1 cellular context compared by ENCODE assay signal in the genomic region with DNA sequence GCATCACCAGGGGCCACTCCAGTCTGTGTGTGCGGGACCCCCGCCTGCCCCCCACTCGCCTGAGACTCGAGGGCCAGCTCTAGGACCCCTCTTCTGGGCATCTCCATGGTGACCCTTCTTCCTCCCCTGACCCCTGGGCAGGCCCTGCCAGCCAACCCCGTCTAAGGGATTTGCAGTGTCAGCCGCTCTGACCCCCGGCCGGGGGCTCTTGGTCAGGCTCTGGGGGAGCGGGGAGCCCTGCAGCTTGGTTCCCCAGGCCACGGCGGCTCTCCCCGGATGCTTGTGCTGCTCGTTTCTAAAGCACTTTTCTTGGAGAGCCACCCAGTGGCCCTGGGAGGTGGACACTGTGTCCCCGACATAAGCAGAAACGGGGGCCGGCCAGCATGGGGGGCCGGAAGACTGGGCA.
TF ChIP-seq lines count a peak whose summit lies in the region.

No MANE protein-coding gene starts in this region.

TF ChIP-seq in HepG2, 621 proteins besides CTCF, POLR2A, EP300 and RAD21:
- TF ChIP-seq HCFC1 (IDR thresholded peaks at IDR 0.05; ENCODE audit: low read depth, low read length): no peak
- no peak for TF ChIP-seq ZNF3 (CRISPR knock-in tag; IDR thresholded peaks at IDR 0.05)
- no peak for TF ChIP-seq ZNF841 (CRISPR knock-in tag; IDR thresholded peaks at IDR 0.05; ENCODE audit: borderline replicate concordance)
- TF ChIP-seq ZNF720 (CRISPR knock-in tag; IDR thresholded peaks at IDR 0.05): no peak
- TF ChIP-seq, protein P1, sequence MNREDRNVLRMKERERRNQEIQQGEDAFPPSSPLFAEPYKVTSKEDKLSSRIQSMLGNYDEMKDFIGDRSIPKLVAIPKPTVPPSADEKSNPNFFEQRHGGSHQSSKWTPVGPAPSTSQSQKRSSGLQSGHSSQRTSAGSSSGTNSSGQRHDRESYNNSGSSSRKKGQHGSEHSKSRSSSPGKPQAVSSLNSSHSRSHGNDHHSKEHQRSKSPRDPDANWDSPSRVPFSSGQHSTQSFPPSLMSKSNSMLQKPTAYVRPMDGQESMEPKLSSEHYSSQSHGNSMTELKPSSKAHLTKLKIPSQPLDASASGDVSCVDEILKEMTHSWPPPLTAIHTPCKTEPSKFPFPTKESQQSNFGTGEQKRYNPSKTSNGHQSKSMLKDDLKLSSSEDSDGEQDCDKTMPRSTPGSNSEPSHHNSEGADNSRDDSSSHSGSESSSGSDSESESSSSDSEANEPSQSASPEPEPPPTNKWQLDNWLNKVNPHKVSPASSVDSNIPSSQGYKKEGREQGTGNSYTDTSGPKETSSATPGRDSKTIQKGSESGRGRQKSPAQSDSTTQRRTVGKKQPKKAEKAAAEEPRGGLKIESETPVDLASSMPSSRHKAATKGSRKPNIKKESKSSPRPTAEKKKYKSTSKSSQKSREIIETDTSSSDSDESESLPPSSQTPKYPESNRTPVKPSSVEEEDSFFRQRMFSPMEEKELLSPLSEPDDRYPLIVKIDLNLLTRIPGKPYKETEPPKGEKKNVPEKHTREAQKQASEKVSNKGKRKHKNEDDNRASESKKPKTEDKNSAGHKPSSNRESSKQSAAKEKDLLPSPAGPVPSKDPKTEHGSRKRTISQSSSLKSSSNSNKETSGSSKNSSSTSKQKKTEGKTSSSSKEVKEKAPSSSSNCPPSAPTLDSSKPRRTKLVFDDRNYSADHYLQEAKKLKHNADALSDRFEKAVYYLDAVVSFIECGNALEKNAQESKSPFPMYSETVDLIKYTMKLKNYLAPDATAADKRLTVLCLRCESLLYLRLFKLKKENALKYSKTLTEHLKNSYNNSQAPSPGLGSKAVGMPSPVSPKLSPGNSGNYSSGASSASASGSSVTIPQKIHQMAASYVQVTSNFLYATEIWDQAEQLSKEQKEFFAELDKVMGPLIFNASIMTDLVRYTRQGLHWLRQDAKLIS (CRISPR knock-in tag; IDR thresholded peaks at IDR 0.05): no peak
- no peak for TF ChIP-seq GTF2F1 (IDR thresholded peaks at IDR 0.05; ENCODE audit: low read length)
- TF ChIP-seq HDAC6 (IDR thresholded peaks at IDR 0.05; ENCODE audit: low read depth, low read length): no peak
- TF ChIP-seq HMGA1 (CRISPR knock-in tag; conservative IDR thresholded peaks at IDR 0.05): no peak
- TF ChIP-seq NCOA5 (CRISPR knock-in tag; IDR thresholded peaks at IDR 0.05): no peak
- no peak for TF ChIP-seq FOXK2 (IDR thresholded peaks at IDR 0.05)
- TF ChIP-seq ZNF790 (CRISPR knock-in tag; IDR thresholded peaks at IDR 0.05; ENCODE audit: borderline replicate concordance): no peak
- TF ChIP-seq AGO2 (optimal IDR thresholded peaks at IDR 0.05; ENCODE audit: low read depth, low read length): peak; percentile 5
- TF ChIP-seq KDM3A (CRISPR knock-in tag; IDR thresholded peaks at IDR 0.05; ENCODE audit: low read depth): 0 out of 2 replicates have a peak, but pooled peaks have one; percentile 33
- TF ChIP-seq ZMYM4 (CRISPR knock-in tag; IDR thresholded peaks at IDR 0.05): no peak
- TF ChIP-seq KDM4B (CRISPR knock-in tag; IDR thresholded peaks at IDR 0.05): no peak
- no peak for TF ChIP-seq SRSF9 (IDR thresholded peaks at IDR 0.05; ENCODE audit: borderline replicate concordance, insufficient read depth, low read depth, low read length, poor library complexity, severe bottlenecking)
- TF ChIP-seq ZNF615 (CRISPR knock-in tag; IDR thresholded peaks at IDR 0.05; ENCODE audit: borderline replicate concordance): no peak
- no peak for TF ChIP-seq TCF7 (IDR thresholded peaks at IDR 0.05; ENCODE audit: low read depth)
